Comparison of ENCODE assay signal across 9 cellular contexts in the genomic region with DNA sequence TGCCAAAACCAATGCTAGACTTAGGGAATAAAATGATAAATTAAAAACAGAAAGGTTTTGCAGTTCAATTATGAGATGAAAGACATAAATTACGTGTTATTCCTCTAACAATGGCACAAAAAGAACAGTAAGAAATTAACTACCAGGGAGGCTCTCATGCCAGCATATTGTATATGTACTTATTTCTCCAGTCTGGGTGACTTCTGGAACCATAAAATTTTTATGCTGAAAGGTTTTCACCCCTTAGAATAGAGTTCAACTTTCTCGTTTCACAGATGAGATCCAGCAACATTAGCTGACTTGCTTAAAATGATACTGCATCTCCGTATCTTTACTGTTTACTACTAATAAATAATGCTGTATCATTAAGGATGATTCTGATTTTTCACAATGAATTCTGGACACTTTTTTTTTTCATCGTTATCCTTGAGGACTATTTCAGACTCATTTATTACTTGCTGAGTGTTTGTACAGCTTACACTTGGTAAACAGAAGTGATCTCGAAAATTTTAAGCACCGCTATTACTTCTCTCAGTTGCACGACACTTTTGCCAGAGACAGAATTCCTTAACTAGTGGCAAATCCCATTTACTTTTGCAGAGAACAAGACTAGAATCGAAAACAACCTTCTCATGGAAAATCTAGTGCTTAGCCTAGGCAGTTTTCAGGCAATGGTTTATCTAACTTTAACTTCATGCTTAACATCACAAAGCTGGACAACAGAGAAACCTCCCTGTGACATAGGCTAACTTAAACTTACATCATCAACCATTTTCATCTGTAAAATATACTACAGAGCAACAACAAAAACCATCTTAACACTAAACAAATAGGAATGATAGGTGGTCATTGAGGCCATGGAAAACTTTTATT. TPM values are rescaled to one million over a fixed set of nuclear protein-coding genes. Genes with fewer than 3 reads are reported as not detected.
DNase-seq lines count a peak whose midpoint lies in the region; ATAC-seq, FAIRE-seq and TF ChIP-seq lines count a peak whose summit lies in the region.
"Had no signal": no experiment of that assay in that cellular context is flagged by ENCODE, and none has a peak within 500 bp of the region (broad histone marks: within the 10 kb centered on the region; RNA-seq: fewer than 3 reads in every experiment).

No MANE protein-coding gene starts in this region.

- peaks cover 4 to 14% of the 10 kb centered on the region in 2 experiments for H4K20me1 ChIP-seq in H1 (replicated peaks in 1 of 2; ENCODE audit: control insufficient read depth in 1 of 2, insufficient read depth in 2 of 2, low read length in 2 of 2)
- peaks cover 58% of the 10 kb centered on the region for H4K20me1 ChIP-seq in osteoblast (ENCODE audit: insufficient read depth, low read length)

- no peaks in the 10 kb centered on the region for H3K27me3 Mint-ChIP-seq in CD8-positive, alpha-beta memory T cell

- no peak overlapping the region for H2BK15ac ChIP-seq in H1 (ENCODE audit: low read length)

- H3K79me2 ChIP-seq in H1 (ENCODE audit: control insufficient read depth in 1 of 2, insufficient read depth in 2 of 2, low read length in 2 of 2) = peaks cover 54 to 93% of the 10 kb centered on the region in 2 experiments
- H3K79me2 ChIP-seq in osteoblast (ENCODE audit: insufficient read depth, low read length) = peaks cover 82% of the 10 kb centered on the region

- no peak overlapping the region for H2BK5ac ChIP-seq in H1 (ENCODE audit: low read depth, low read length)

- peaks cover 20% of the 10 kb centered on the region for H3K36me3 ChIP-seq in CD8-positive, alpha-beta memory T cell (ENCODE audit: insufficient read depth, low read length)
- peaks cover 14 to 57% (median 30%) of the 10 kb centered on the region in 4 experiments for H3K36me3 ChIP-seq in H1 (ENCODE audit: control insufficient read depth in 2 of 4, insufficient read depth in 4 of 4, low read length in 3 of 4)
- H3K36me3 ChIP-seq in osteoblast (ENCODE audit: insufficient read depth, low read length) = peaks cover 44% of the 10 kb centered on the region

- peak overlapping the region; percentile 22 for H3K4me3 ChIP-seq in CD8-positive, alpha-beta memory T cell (ENCODE audit: low read length)
- H3K4me3 ChIP-seq in LNCaP clone FGC (ENCODE audit: low read depth, low read length) (peak overlapping the region; percentile 95), H1 (ENCODE audit: extremely low read depth in 1 of 4, insufficient read depth in 2 of 4, low read depth in 3 of 4, low read length in 4 of 4) (peak overlapping the region; percentile 40 to 98 (median 76); a peak in 6 of 8 replicates), osteoblast (ENCODE audit: insufficient read depth, low read length) (peak overlapping the region; percentile 94)

- peak overlapping the region in 6 of 8 donors; percentile 3 to 91 (median 84) for H3K27ac Mint-ChIP-seq in CD8-positive, alpha-beta memory T cell

- peak overlapping the region; percentile 45 for H3K14ac ChIP-seq in H1 (ENCODE audit: insufficient read length)

- H3K4ac ChIP-seq in H1 (replicated peaks; ENCODE audit: insufficient read length, low read depth, low read length) = no peak overlapping the region

- DNase-seq in CD8-positive, alpha-beta memory T cell = no peak
- peak; percentile 31 for DNase-seq in LNCaP clone FGC (ENCODE audit: low read depth)
- DNase-seq in H1 (ENCODE audit: low read depth in 1 of 2, low spot score in 2 of 2) = no peak
- peak; percentile 14 for DNase-seq in osteoblast (ENCODE audit: insufficient read length, low spot score, missing footprints)
- DNase-seq in NCI-H146 (lab: John Stamatoyannopoulos, UW) = no peak
- DNase-seq in activated CD4-positive, alpha-beta T cell treated with anti-CD3 and anti-CD28 coated beads, Interleukin-2, amount 50 U/mL, for 48 hours = no peak
- no peak for DNase-seq in central memory CD4-positive, alpha-beta T cell

- no peak overlapping the region for H2BK120ac ChIP-seq in H1 (replicated peaks; ENCODE audit: low read depth, low read length)

- peaks cover 10% of the 10 kb centered on the region for H3K23me2 ChIP-seq in H1 (ENCODE audit: low read depth, low read length)

- peak overlapping the region in 3 of 7 donors; percentile 88 to 93 (median 93) for H3K4me3 Mint-ChIP-seq in CD8-positive, alpha-beta memory T cell

- no peak for TF ChIP-seq POLR2A in H1 (IDR thresholded peaks at IDR 0.05; ENCODE audit: control extremely low read depth in 1 of 2, low read depth in 2 of 2, low read length in 2 of 2)

- no peak overlapping the region for H2AK5ac ChIP-seq in H1 (ENCODE audit: low read depth, low read length)

- peaks cover 12 to 56% (median 22%) of the 10 kb centered on the region in 3 donors for H3K36me3 Mint-ChIP-seq in CD8-positive, alpha-beta memory T cell

- H3K9me3 ChIP-seq in CD8-positive, alpha-beta memory T cell (ENCODE audit: low read length) = no peaks in the 10 kb centered on the region
- H3K9me3 ChIP-seq in H1 (ENCODE audit: insufficient read depth in 2 of 2, low read depth in 1 of 2, low read length in 1 of 2) (no peaks in the 10 kb centered on the region), osteoblast (ENCODE audit: low read depth, low read length) (no peaks in the 10 kb centered on the region)

- no peak overlapping the region for H3K23ac ChIP-seq in H1 (ENCODE audit: insufficient read length)

- no peak overlapping the region for H4K5ac ChIP-seq in H1 (ENCODE audit: insufficient read length, low read depth, low read length)

- no peak for TF ChIP-seq RAD21 in H1 (IDR thresholded peaks at IDR 0.05 in 1 of 2, conservative IDR thresholded peaks at IDR 0.05 in 1 of 2; ENCODE audit: low read depth in 2 of 2, low read length in 2 of 2)

- CTCF ChIA-PET in CD8-positive, alpha-beta memory T cell (lab: Charles Lee) = interaction anchor here (1.3 kb wide), 1 partner anchor 23 kb away, joined by 4 read pairs; a partner anchor contains a TSS
- CTCF ChIA-PET in H1 (lab: Charles Lee; ENCODE audit: partially characterized antibody) = interaction anchor here (0.6 kb wide), 1 partner anchor 677 kb away, joined by 3 read pairs; no protein-coding TSS in a partner anchor

- H3K79me1 ChIP-seq in H1 (ENCODE audit: low read depth, low read length) = peaks cover 3% of the 10 kb centered on the region; the same call in 1 of the 2 replicates

- H3K18ac ChIP-seq in H1 (ENCODE audit: extremely low read depth, low read length) = no peak overlapping the region

- no peak for TF ChIP-seq EP300 in H1 (IDR thresholded peaks at IDR 0.05; ENCODE audit: borderline replicate concordance in 1 of 2, low read depth in 2 of 2, low read length in 2 of 2)

- H3K4me1 ChIP-seq in CD8-positive, alpha-beta memory T cell (ENCODE audit: insufficient read depth, low read length) = peaks cover 52% of the 10 kb centered on the region
- no peaks in the 10 kb centered on the region; a peak in 4 of 7 replicates for H3K4me1 ChIP-seq in H1 (replicated peaks in 1 of 4; ENCODE audit: control insufficient read depth in 3 of 4, insufficient read depth in 4 of 4, low read length in 3 of 4)
- peaks cover 30% of the 10 kb centered on the region for H3K4me1 ChIP-seq in osteoblast (ENCODE audit: insufficient read depth, low read length)

- no peak overlapping the region for H2AFZ ChIP-seq in H1 (ENCODE audit: low read length)
- no peak overlapping the region for H2AFZ ChIP-seq in osteoblast (ENCODE audit: low read length)

- FAIRE-seq in H1 (lab: Jason Lieb, UNC) = no peak
- FAIRE-seq: RCC 7860 had no signal

- no peak overlapping the region for H3K56ac ChIP-seq in H1 (replicated peaks; ENCODE audit: insufficient read length, low read depth, low read length)

- no peak overlapping the region for H4K8ac ChIP-seq in H1 (ENCODE audit: extremely low read depth, insufficient read depth, low read length)

- POLR2A ChIA-PET in CD8-positive, alpha-beta memory T cell (lab: Charles Lee) = interaction anchor here (1.3 to 2.6 kb wide), 2 partner anchors 12 to 23 kb away, joined by 6 to 8 read pairs; a partner anchor contains a TSS
- POLR2A ChIA-PET in H1 (lab: Charles Lee; ENCODE audit: partially characterized antibody) = interaction anchor here (0.8 to 49.0 kb wide), 7 partner anchors 2 to 235 kb away, joined by 3 to 1221 read pairs (median 4); a partner anchor contains a TSS

- no peak for ATAC-seq in HG02870 (IDR thresholded peaks at IDR 0.05; ENCODE audit: unreplicated experiment)

- peaks cover 43 to 60% (median 59%) of the 10 kb centered on the region in 3 donors for H3K4me1 Mint-ChIP-seq in CD8-positive, alpha-beta memory T cell

- H3K27ac ChIP-seq in CD8-positive, alpha-beta memory T cell (ENCODE audit: low read depth, low read length) = peak overlapping the region; percentile 13
- H3K27ac ChIP-seq in H1 (ENCODE audit: low read depth, low read length) (no peak overlapping the region), osteoblast (ENCODE audit: low read depth, low read length) (peak overlapping the region; percentile 75)

- H2BK12ac ChIP-seq in H1 (ENCODE audit: low read depth, low read length) = no peak overlapping the region

- 82% methylated on average over 8 of the region's 8 CpGs; no CpG with 5 or more reads in 1 of the 2 experiments for WGBS in H1 (ENCODE audit: extremely low coverage in 1 of 2, insufficient coverage in 1 of 2, insufficient read length in 1 of 2, insufficient replicate concordance in 2 of 2, low coverage in 1 of 2, low lambda C conversion rate in 2 of 2, missing lambda C conversion rate in 1 of 2), 2 experiments

- no peaks in the 10 kb centered on the region for H3K27me3 ChIP-seq in CD8-positive, alpha-beta memory T cell (ENCODE audit: insufficient read depth, low read length, poor library complexity, severe bottlenecking)
- H3K27me3 ChIP-seq in H1 (replicated peaks in 1 of 4; ENCODE audit: control insufficient read depth in 3 of 4, extremely low read depth in 1 of 4, insufficient read depth in 3 of 4, low read length in 3 of 4) = no peaks in the 10 kb centered on the region
- H3K27me3 ChIP-seq in osteoblast (ENCODE audit: insufficient read depth, low read length) = no peaks in the 10 kb centered on the region

- H3K9me3 Mint-ChIP-seq in CD8-positive, alpha-beta memory T cell = no peaks in the 10 kb centered on the region

- H3K4me2 ChIP-seq in H1 (ENCODE audit: insufficient read depth in 1 of 2, low read depth in 2 of 2, low read length in 2 of 2) = peak overlapping the region; percentile 64 to 68
- H3K4me2 ChIP-seq in osteoblast (ENCODE audit: insufficient read depth, low read length) = peak overlapping the region; percentile 87

- H4K91ac ChIP-seq in H1 (replicated peaks; ENCODE audit: insufficient read length, low read length) = no peak overlapping the region

- H2BK20ac ChIP-seq in H1 (ENCODE audit: low read length) = no peak overlapping the region

- H3K9ac ChIP-seq in H1 (replicated peaks in 1 of 4; ENCODE audit: extremely low read depth in 1 of 4, low read depth in 3 of 4, low read length in 3 of 4) = peak overlapping the region in 3 of 4 experiments; percentile 10 to 65 (median 31); a peak in 4 of 7 replicates

- TF ChIP-seq CTCF in LNCaP clone FGC (IDR thresholded peaks at IDR 0.05; ENCODE audit: control insufficient read depth, extremely low read depth, insufficient read depth) (no peak), H1 (IDR thresholded peaks at IDR 0.05; ENCODE audit: control extremely low read depth in 1 of 3, insufficient read depth in 1 of 3, low read depth in 1 of 3, low read length in 3 of 3) (no peak), osteoblast (IDR thresholded peaks at IDR 0.05; ENCODE audit: extremely low read depth, low read depth, low read length) (no peak)

RNA-seq across cellular contexts. Expression of a gene that starts 2.7 kb away (rescaled TPM):
- total RNA-seq in CD8-positive, alpha-beta memory T cell = 10 to 100 TPM; 84.3 to 87.1 TPM
- 40.3 TPM for polyA plus RNA-seq in CD8-positive, alpha-beta memory T cell
- total RNA-seq in H1 (2021; fragmentation: NEBNext Ultra II Directional; extraction: Animal tissue kit (Norgen Biotek cat#: 25700)) = 71.4 and 72.8 TPM in 2 replicates
- polyA plus RNA-seq in H1 (2011; rRNA removed) = 8.6 and 15.9 TPM in 2 replicates
- polyA plus RNA-seq in H1 (2011; cell fraction: cytosol; rRNA removed) = 42.3 TPM
- 20.4 TPM for polyA plus RNA-seq in H1 (2011; cell fraction: nucleus; rRNA removed)
- polyA plus RNA-seq in H1 (2012, experiment 1 of 2) = 68.4 to 128 TPM (median 81.6 TPM) in 4 replicates
- 7.6 TPM for polyA plus RNA-seq in H1 (2012, experiment 2 of 2)
- 68.8 TPM for polyA plus RNA-seq in H1 (2013, experiment 1 of 2)
- polyA plus RNA-seq in H1 (2013, experiment 2 of 2) = 66.4 TPM
- 14.6 and 17.1 TPM in 2 replicates for polyA minus RNA-seq in H1 (2011; rRNA and poly(A)+ RNA removed)
- 18.6 TPM for polyA minus RNA-seq in H1 (2011; cell fraction: cytosol; rRNA and poly(A)+ RNA removed)
- polyA minus RNA-seq in H1 (2011; cell fraction: nucleus; rRNA and poly(A)+ RNA removed) = 56.0 TPM
- 41.8 and 43.1 TPM in 2 replicates for total RNA-seq in osteoblast

RNA-seq across cellular contexts. Expression of a gene that starts 3.0 kb away (rescaled TPM):
- 10 to 100 TPM; 66.0 to 69.6 TPM for total RNA-seq in CD8-positive, alpha-beta memory T cell
- 3.8 TPM for polyA plus RNA-seq in CD8-positive, alpha-beta memory T cell
- total RNA-seq in H1 (2021; fragmentation: NEBNext Ultra II Directional; extraction: Animal tissue kit (Norgen Biotek cat#: 25700)) = 66.6 and 80.2 TPM in 2 replicates
- 36.3 and 52.7 TPM in 2 replicates for polyA plus RNA-seq in H1 (2011; rRNA removed)
- polyA plus RNA-seq in H1 (2011; cell fraction: cytosol; rRNA removed) = 50.3 TPM
- polyA plus RNA-seq in H1 (2011; cell fraction: nucleus; rRNA removed) = 134 TPM
- 46.9 to 62.1 TPM (median 56.5 TPM) in 4 replicates for polyA plus RNA-seq in H1 (2012, experiment 1 of 2)
- 2.7 TPM for polyA plus RNA-seq in H1 (2012, experiment 2 of 2)
- 100 TPM for polyA plus RNA-seq in H1 (2013, experiment 1 of 2)
- polyA plus RNA-seq in H1 (2013, experiment 2 of 2) = 90.1 TPM
- polyA minus RNA-seq in H1 (2011; rRNA and poly(A)+ RNA removed) = 106 and 133 TPM in 2 replicates
- polyA minus RNA-seq in H1 (2011; cell fraction: cytosol; rRNA and poly(A)+ RNA removed) = 45.5 TPM
- 152 TPM for polyA minus RNA-seq in H1 (2011; cell fraction: nucleus; rRNA and poly(A)+ RNA removed)
- total RNA-seq in osteoblast = 12.3 and 14.7 TPM in 2 replicates

RNA-seq across cellular contexts. Expression of a gene that starts 23.4 kb away (rescaled TPM):
- total RNA-seq in CD8-positive, alpha-beta memory T cell = 10 to 100 TPM; 32.1 to 33.7 TPM
- 12.1 TPM for polyA plus RNA-seq in CD8-positive, alpha-beta memory T cell
- 27.4 and 28.9 TPM in 2 replicates for total RNA-seq in H1 (2021; fragmentation: NEBNext Ultra II Directional; extraction: Animal tissue kit (Norgen Biotek cat#: 25700))
- polyA plus RNA-seq in H1 (2011; rRNA removed) = 12.1 and 13.8 TPM in 2 replicates
- 20.5 TPM for polyA plus RNA-seq in H1 (2011; cell fraction: cytosol; rRNA removed)
- polyA plus RNA-seq in H1 (2011; cell fraction: nucleus; rRNA removed) = 22.8 TPM
- 18.1 to 23.6 TPM (median 19.9 TPM) in 4 replicates for polyA plus RNA-seq in H1 (2012, experiment 1 of 2)
- 2.5 TPM for polyA plus RNA-seq in H1 (2012, experiment 2 of 2)
- 22.3 TPM for polyA plus RNA-seq in H1 (2013, experiment 1 of 2)
- polyA plus RNA-seq in H1 (2013, experiment 2 of 2) = 20.5 TPM
- polyA minus RNA-seq in H1 (2011; rRNA and poly(A)+ RNA removed) = 16.7 and 17.3 TPM in 2 replicates
- polyA minus RNA-seq in H1 (2011; cell fraction: cytosol; rRNA and poly(A)+ RNA removed) = 12.0 TPM
- polyA minus RNA-seq in H1 (2011; cell fraction: nucleus; rRNA and poly(A)+ RNA removed) = 12.4 TPM
- total RNA-seq in osteoblast = 18.9 and 22.8 TPM in 2 replicates

Comparison
In these comparisons a context has a peak if more than half of its experiments do, and no peak if none do; other contexts are left out.
1. DNase-seq: peak in LNCaP clone FGC (single experiment) and osteoblast (single experiment); none in CD8-positive, alpha-beta memory T cell (0 of 5), H1 (0 of 2), NCI-H146 (single experiment), activated CD4-positive, alpha-beta T cell treated with anti-CD3 and anti-CD28 coated beads, Interleukin-2, amount 50 U/mL, for 48 hours (0 of 2) and central memory CD4-positive, alpha-beta T cell (single experiment).
2. H3K4me3 ChIP-seq: peak in every context shown above with its lines; median percentile 95 in LNCaP clone FGC; 94 in osteoblast; 76 in H1; 22 in CD8-positive, alpha-beta memory T cell.